In the genomic region with DNA sequence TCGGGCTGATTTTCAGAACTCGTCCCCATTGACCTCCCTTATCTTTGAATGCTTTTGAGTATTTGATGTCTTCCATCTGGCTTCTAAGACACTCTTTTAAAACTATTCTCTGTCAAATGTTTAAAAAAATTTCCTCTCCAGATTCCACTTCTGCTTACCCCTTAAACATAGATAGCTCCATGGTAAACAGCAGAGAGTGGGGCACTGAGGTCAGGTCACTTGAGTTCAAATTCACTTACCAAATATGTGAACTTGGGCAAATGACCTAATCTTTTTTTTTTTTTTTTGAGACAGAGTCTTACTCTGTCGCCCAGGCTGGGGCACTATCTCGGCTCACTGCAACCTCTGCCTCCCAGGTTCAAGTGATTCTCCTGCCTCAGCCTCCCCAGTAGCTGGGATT, we compare ENCODE assay signal across 27 cellular contexts.
"Had no signal": no experiment of that assay in that cellular context is flagged by ENCODE, and none has a peak within 500 bp of the region (broad histone marks: within the 10 kb centered on the region; RNA-seq: fewer than 3 reads in every experiment).

No MANE protein-coding gene starts in this region.

- H3K9me3 ChIP-seq: adrenal gland, body of pancreas, esophagus muscularis mucosa, gastroesophageal sphincter had no signal

- FAIRE-seq: colon had no signal

- H3K27me3 ChIP-seq: adrenal gland, body of pancreas, esophagus muscularis mucosa, gastroesophageal sphincter had no signal

- H3K4me3 ChIP-seq: adrenal gland, body of pancreas, esophagus muscularis mucosa, gastroesophageal sphincter had no signal

- ATAC-seq: activated CD4-positive, alpha-beta T cell treated with anti-CD3 and anti-CD28 coated beads for 36 hours; activated naive CD8-positive, alpha-beta T cell treated with anti-CD3 and anti-CD28 coated beads, Interleukin-2, amount 50 U/mL, for 24 hours; activated T-cell treated with anti-CD3 and anti-CD28 coated beads, Interleukin-2, amount 50 U/mL, for 72 hours; body of pancreas; effector memory CD8-positive, alpha-beta T cell; gastroesophageal sphincter had no signal

- DNase-seq: activated CD4-positive, alpha-beta memory T cell treated with anti-CD3 and anti-CD28 coated beads, Interleukin-2, amount 10 ng/mL, durations not matched to agents 7 days and 5 days; activated CD4-positive, alpha-beta T cell treated with anti-CD3 and anti-CD28 coated beads for 36 hours; activated CD4-positive, alpha-beta T cell treated with anti-CD3 and anti-CD28 coated beads, Interleukin-2, amount 10 ng/mL, durations not matched to agents 24 days and 14 days; activated CD4-positive, CD25-positive, alpha-beta regulatory T cell; activated CD4-positive, CD25-positive, alpha-beta regulatory T cell treated with anti-CD3 and anti-CD28 coated beads, Interleukin-2, amount 50 U/mL, for 72 hours; activated CD8-positive, alpha-beta memory T cell treated with anti-CD3 and anti-CD28 coated beads, Interleukin-2, amount 50 U/mL, for 48 hours; activated naive CD4-positive, alpha-beta T cell treated with anti-CD3 and anti-CD28 coated beads for 36 hours; activated naive CD8-positive, alpha-beta T cell treated with anti-CD3 and anti-CD28 coated beads for 36 hours; activated naive CD8-positive, alpha-beta T cell treated with anti-CD3 and anti-CD28 coated beads, Interleukin-2, amount 50 U/mL, for 24 hours; activated T-cell treated with anti-CD3 and anti-CD28 coated beads for 4 hours; activated T-cell treated with anti-CD3 and anti-CD28 coated beads, Interleukin-2, amount 50 U/mL, for 24 hours; activated T-cell treated with anti-CD3 and anti-CD28 coated beads, Interleukin-2, amount 50 U/mL, for 72 hours; adrenal gland; amygdala; aorta; body of pancreas; caudate nucleus; cortex of kidney; dermis blood vessel endothelial cell; effector CD4-positive, alpha-beta T cell; effector memory CD8-positive, alpha-beta T cell; erythroblast; foreskin melanocyte; T-helper 2 cell had no signal

- H3K27ac ChIP-seq: adrenal gland, body of pancreas, esophagus muscularis mucosa, gastroesophageal sphincter had no signal

- H3K36me3 ChIP-seq: adrenal gland, esophagus muscularis mucosa, gastroesophageal sphincter had no signal
